In genomic region chr17:74544991-74545441, GRCh38 we compare ENCODE assay signal across 1 cellular context.
TF ChIP-seq lines count a peak whose summit lies in the region.

No MANE protein-coding gene starts in this region.

TF ChIP-seq in H1, 55 proteins besides CTCF, POLR2A, EP300 and RAD21:
- TF ChIP-seq RFX5 (IDR thresholded peaks at IDR 0.05; ENCODE audit: borderline replicate concordance, low read depth, low read length) (no peak), RBBP5 (IDR thresholded peaks at IDR 0.05; ENCODE audit: borderline replicate concordance, low read depth, low read length) (no peak), BCL11A (IDR thresholded peaks at IDR 0.05; ENCODE audit: low read depth in 2 of 2, low read length in 2 of 2) (no peak), CTBP2 (IDR thresholded peaks at IDR 0.05; ENCODE audit: borderline replicate concordance, insufficient read depth, insufficient read length, low read length) (no peak), SAP30 (IDR thresholded peaks at IDR 0.05; ENCODE audit: insufficient read depth, insufficient replicate concordance, low read length) (no peak), CEBPB (IDR thresholded peaks at IDR 0.05; ENCODE audit: low read depth, low read length) (no peak), SUZ12 (IDR thresholded peaks at IDR 0.05; ENCODE audit: low read length) (no peak), CBX5 (IDR thresholded peaks at IDR 0.05; ENCODE audit: low read depth, low read length) (no peak), BRCA1 (IDR thresholded peaks at IDR 0.05; ENCODE audit: low read depth, low read length) (no peak), CREB1 (IDR thresholded peaks at IDR 0.05) (no peak), KDM1A (IDR thresholded peaks at IDR 0.05; ENCODE audit: borderline replicate concordance, low read length) (no peak), FOSL1 (IDR thresholded peaks at IDR 0.05; ENCODE audit: insufficient read depth, low read depth, low read length) (no peak), SP4 (IDR thresholded peaks at IDR 0.05; ENCODE audit: low read length) (no peak), NANOG (IDR thresholded peaks at IDR 0.05; ENCODE audit: insufficient read depth, low read depth, low read length, poor library complexity, severe bottlenecking) (no peak), SIX5 (IDR thresholded peaks at IDR 0.05; ENCODE audit: low read depth, low read length) (no peak), YY1 (IDR thresholded peaks at IDR 0.05; ENCODE audit: low read depth, low read length) (no peak), ASH2L (IDR thresholded peaks at IDR 0.05; ENCODE audit: low read length) (no peak), CHD7 (IDR thresholded peaks at IDR 0.05; ENCODE audit: insufficient replicate concordance, low read length) (no peak)
TF ChIP-seq in H1: peak in this region for 0.
